2 cellular contexts compared by ENCODE assay signal in the genomic region with DNA sequence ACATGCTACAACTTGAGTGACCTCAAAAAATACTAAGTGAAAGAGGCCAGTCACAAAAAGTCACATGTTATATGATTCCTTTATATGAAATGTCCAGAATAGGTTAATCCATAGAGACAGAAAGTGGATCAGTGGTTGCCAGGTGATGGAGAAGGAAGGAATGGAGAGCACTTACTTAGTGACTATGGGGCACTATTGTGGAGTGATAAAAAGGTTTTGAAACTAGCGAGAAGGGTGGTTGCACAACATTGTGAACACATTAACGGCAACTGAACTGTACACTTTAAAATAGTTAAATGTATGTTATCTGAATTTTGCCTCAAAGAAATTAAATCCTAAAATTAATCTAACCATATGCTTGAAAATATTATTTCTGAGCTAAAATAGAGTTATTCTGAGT.
TF ChIP-seq lines count a peak whose summit lies in the region.

No MANE protein-coding gene starts in this region.

TF ChIP-seq in K562, 482 proteins besides CTCF, POLR2A, EP300 and RAD21:
- TF ChIP-seq FIP1L1 (IDR thresholded peaks at IDR 0.05; ENCODE audit: low read depth, low read length, poor library complexity, severe bottlenecking) (no peak), MAX (CRISPR knock-in tag; IDR thresholded peaks at IDR 0.05) (no peak)

TF ChIP-seq in HepG2, 621 proteins besides CTCF, POLR2A, EP300 and RAD21:
- no peak for TF ChIP-seq ZNF589 (CRISPR knock-in tag; conservative IDR thresholded peaks at IDR 0.05)
- TF ChIP-seq CEBPB (IDR thresholded peaks at IDR 0.05; ENCODE audit: borderline replicate concordance, low read depth, low read length): 0 out of 2 replicates have a peak, but pooled peaks have one; percentile 8
